11 cellular contexts compared by ENCODE assay signal in genomic region chr19:3981736-3982681, GRCh38. TPM values are rescaled to one million over a fixed set of nuclear protein-coding genes. Genes with fewer than 3 reads are reported as not detected.
A peak's percentile ranks its signal among the peaks of the same experiment; 100 is the strongest.
DNase-seq lines count a peak whose midpoint lies in the region; ATAC-seq, FAIRE-seq and TF ChIP-seq lines count a peak whose summit lies in the region.
"Had no signal": no experiment of that assay in that cellular context is flagged by ENCODE, and none has a peak within 500 bp of the region (broad histone marks: within the 10 kb centered on the region; RNA-seq: fewer than 3 reads in every experiment).

No MANE protein-coding gene starts in this region.

- TF ChIP-seq RAD21 in IMR-90 (IDR thresholded peaks at IDR 0.05; ENCODE audit: low read length) = no peak
- TF ChIP-seq RAD21 in GM12878 (IDR thresholded peaks at IDR 0.05; ENCODE audit: insufficient read depth, low read depth, low read length) = no peak

- H2BK20ac ChIP-seq in IMR-90 (ENCODE audit: low read depth, low read length) = no peak overlapping the region

- TF ChIP-seq CTCF in CD4-positive, alpha-beta T cell (IDR thresholded peaks at IDR 0.05) = no peak
- no peak for TF ChIP-seq CTCF in IMR-90 (conservative IDR thresholded peaks at IDR 0.05; ENCODE audit: low read depth, low read length)
- TF ChIP-seq CTCF in GM12878 (IDR thresholded peaks at IDR 0.05 in 2 of 3, conservative IDR thresholded peaks at IDR 0.05 in 1 of 3; ENCODE audit: control insufficient read depth in 2 of 3, extremely low read depth in 1 of 3, insufficient read depth in 1 of 3, low read depth in 3 of 3, low read length in 3 of 3) = no peak
- TF ChIP-seq CTCF in neural crest cell (conservative IDR thresholded peaks at IDR 0.05) = no peak

- H3K9me3 ChIP-seq in CD4-positive, alpha-beta T cell (ENCODE audit: control insufficient read depth, low read length) = no peaks in the 10 kb centered on the region
- H3K9me3 ChIP-seq in IMR-90 (ENCODE audit: control insufficient read depth, insufficient read depth, low read length) = no peaks in the 10 kb centered on the region
- H3K9me3 ChIP-seq in GM12878 (replicated peaks; ENCODE audit: control insufficient read depth, insufficient read depth, low read length) = no peaks in the 10 kb centered on the region

- H3K23ac ChIP-seq in IMR-90 (ENCODE audit: low read depth, low read length) = no peak overlapping the region

- no TSS peak for BruUV-seq in IMR-90 (replicated peaks; lab: Mats Ljungman, UMichigan)
- BruUV-seq in GM12878 (replicated peaks; lab: Mats Ljungman, UMichigan) = no TSS peak

- H3K27ac Mint-ChIP-seq in CD4-positive, alpha-beta T cell = peak overlapping the region; percentile 91
- peak overlapping the region; percentile 35 for H3K27ac Mint-ChIP-seq in neural crest cell (ENCODE audit: unreplicated experiment)

- H3K4me2 ChIP-seq in IMR-90 (ENCODE audit: low read depth, low read length) = no peak overlapping the region
- H3K4me2 ChIP-seq in GM12878 (ENCODE audit: control insufficient read depth, insufficient read depth) = peak overlapping the region; percentile 89

- peaks cover 75% of the 10 kb centered on the region for H3K79me2 ChIP-seq in GM12878 (ENCODE audit: control insufficient read depth, insufficient read depth, low read length)

- in situ Hi-C loops in IMR-90 (cut with MboI; ENCODE audit: low sequenced_read_pairs) = no loop called here
- in situ Hi-C loops in GM12878 (cut with MboI) = no loop called here

- H3K79me1 ChIP-seq in IMR-90 (ENCODE audit: low read depth in 1 of 2, low read length in 2 of 2) = peaks cover 9 to 80% of the 10 kb centered on the region in 2 experiments

- peak overlapping the region; percentile 5 for H2AK9ac ChIP-seq in IMR-90 (replicated peaks; ENCODE audit: low read depth, low read length, poor library complexity)

- peaks cover 71% of the 10 kb centered on the region for H3K36me3 ChIP-seq in IMR-90 (ENCODE audit: control insufficient read depth, insufficient read depth, low read length)
- H3K36me3 ChIP-seq in GM12878 (ENCODE audit: control insufficient read depth in 2 of 2, insufficient read depth in 2 of 2, low read length in 1 of 2) = peaks cover 49 to 65% of the 10 kb centered on the region in 2 experiments

- H3K56ac ChIP-seq in IMR-90 (ENCODE audit: extremely low read depth, insufficient read depth, low read length) = no peak overlapping the region

- TF ChIP-seq POLR2A in IMR-90 (IDR thresholded peaks at IDR 0.05; ENCODE audit: low read depth, low read length) (no peak), GM12878 (IDR thresholded peaks at IDR 0.05; ENCODE audit: low read depth, low read length) (peak; percentile 72)

- no peak overlapping the region for H3K4ac ChIP-seq in IMR-90 (ENCODE audit: low read depth, low read length)

- no peaks in the 10 kb centered on the region for H3K9me3 Mint-ChIP-seq in CD4-positive, alpha-beta T cell
- H3K9me3 Mint-ChIP-seq in neural crest cell = no peaks in the 10 kb centered on the region

- H2BK5ac ChIP-seq in IMR-90 (ENCODE audit: low read depth, low read length, poor library complexity, severe bottlenecking) = no peak overlapping the region

- TF ChIP-seq EP300 in GM12878 (IDR thresholded peaks at IDR 0.05; ENCODE audit: borderline replicate concordance in 1 of 2, control insufficient read depth in 1 of 2, low read depth in 2 of 2, low read length in 2 of 2) = no peak

- no peaks in the 10 kb centered on the region for H3K27me3 ChIP-seq in CD4-positive, alpha-beta T cell (ENCODE audit: control insufficient read depth, insufficient read depth, low read length)
- H3K27me3 ChIP-seq in IMR-90 (ENCODE audit: control insufficient read depth, insufficient read depth, low read length) = no peaks in the 10 kb centered on the region
- no peaks in the 10 kb centered on the region for H3K27me3 ChIP-seq in GM12878 (replicated peaks in 1 of 2; ENCODE audit: control insufficient read depth in 2 of 2, insufficient read depth in 2 of 2, low read length in 1 of 2)

- no peak overlapping the region for H3K14ac ChIP-seq in IMR-90 (replicated peaks; ENCODE audit: low read depth, low read length)

- H3K27me3 Mint-ChIP-seq in CD4-positive, alpha-beta T cell = no peaks in the 10 kb centered on the region
- peaks cover 29% of the 10 kb centered on the region for H3K27me3 Mint-ChIP-seq in neural crest cell (ENCODE audit: low read depth)

- H2AK5ac ChIP-seq in IMR-90 (ENCODE audit: low read depth, low read length) = no peak overlapping the region

- peaks cover 82% of the 10 kb centered on the region for H4K20me1 ChIP-seq in IMR-90 (ENCODE audit: insufficient read depth, low read length)
- peaks cover 48% of the 10 kb centered on the region for H4K20me1 ChIP-seq in GM12878 (ENCODE audit: control insufficient read depth, insufficient read depth)

- ATAC-seq in CD4-positive, alpha-beta T cell (ENCODE audit: poor library complexity) = no peak
- no peak for ATAC-seq in IMR-90 (ENCODE audit: low read depth)
- no peak for ATAC-seq in GM12878
- ATAC-seq in left ventricle myocardium superior = no peak

- CTCF ChIA-PET in CD4-positive, alpha-beta T cell (lab: Charles Lee) = no interaction called here
- CTCF ChIA-PET in IMR-90 (lab: Yijun Ruan, JAX) = no interaction called here
- CTCF ChIA-PET in GM12878 (lab: Yijun Ruan, JAX) = interaction anchor here (1.7 kb wide), 1 partner anchor 11 kb away, joined by 3 read pairs; the partner anchor contains the start of gene DAPK3

- H3K4me1 ChIP-seq in IMR-90 (ENCODE audit: control insufficient read depth, insufficient read depth, low read length) = peaks cover 13% of the 10 kb centered on the region
- peaks cover 10% of the 10 kb centered on the region for H3K4me1 ChIP-seq in GM12878 (ENCODE audit: control insufficient read depth, insufficient read depth, low read length)

- DNase-seq in CD4-positive, alpha-beta T cell = no peak
- DNase-seq in IMR-90 = no peak
- no peak for DNase-seq in GM12878 (ENCODE audit: low read depth, low spot score)
- no peak for DNase-seq in neural crest cell (ENCODE audit: low read depth, low spot score)
- no peak for DNase-seq in foreskin melanocyte
- no peak for DNase-seq in Ammon's horn (ENCODE audit: low spot score)
- DNase-seq in left ventricle myocardium superior = no peak
- DNase-seq in NCI-H1930 (lab: John Stamatoyannopoulos, UW) = no peak
- DNase-seq: KG1, NCI-H82 had no signal

- H4K8ac ChIP-seq in IMR-90 (ENCODE audit: low read depth in 2 of 2, low read length in 2 of 2) = no peak overlapping the region

- intact Hi-C loops in CD4-positive, alpha-beta T cell (cut with DNase I, micrococcal nuclease) = loop anchor here in 1 of 2 experiments (10.0 kb wide), 1 partner anchor 123 kb away; no protein-coding TSS in a partner anchor
- intact Hi-C loops in IMR-90 (cut with micrococcal nuclease) = no loop called here
- intact Hi-C loops in GM12878 (cut with micrococcal nuclease; ENCODE audit: unreplicated experiment) = no loop called here
- intact Hi-C loops in left ventricle myocardium superior (cut with micrococcal nuclease) = no loop called here

- H2BK15ac ChIP-seq in IMR-90 (ENCODE audit: low read depth, low read length) = no peak overlapping the region

- POLR2A ChIA-PET in CD4-positive, alpha-beta T cell (lab: Charles Lee) = interaction anchor here (0.5 to 4.9 kb wide), 2 partner anchors 12 to 157 kb away, joined by 4 to 72 read pairs; partner anchors contain the start of gene DAPK3
- POLR2A ChIA-PET in IMR-90 (lab: Charles Lee; ENCODE audit: unreplicated experiment) (no interaction called here), GM12878 (lab: Charles Lee) (interaction anchor here (1.9 kb wide), 1 partner anchor 11 kb away, joined by 8 read pairs; the partner anchor contains the start of gene DAPK3)

- H3K4me3 ChIP-seq in IMR-90 (ENCODE audit: insufficient read depth, low read depth, low read length) (no peak overlapping the region), GM12878 (peak overlapping the region; percentile 97)

- H3K18ac ChIP-seq in IMR-90 (ENCODE audit: low read depth, low read length) = no peak overlapping the region

- H2BK120ac ChIP-seq in IMR-90 (ENCODE audit: low read depth, low read length) = no peak overlapping the region

- no peak overlapping the region for H3K27ac ChIP-seq in CD4-positive, alpha-beta T cell (ENCODE audit: low read depth, low read length)
- H3K27ac ChIP-seq in IMR-90 (ENCODE audit: insufficient read depth, low read length) = no peak overlapping the region; the same call in 1 of the 2 replicates
- no peak overlapping the region for H3K27ac ChIP-seq in GM12878 (ENCODE audit: control insufficient read depth, insufficient read depth)

- FAIRE-seq in GM12878 (lab: Jason Lieb, UNC) = no peak
- FAIRE-seq: TTC549 had no signal

- RAD21 ChIA-PET in GM12878 (lab: Charles Lee; ENCODE audit: unreplicated experiment) = no interaction called here

- H3K9ac ChIP-seq in IMR-90 (ENCODE audit: low read depth, low read length) (no peak overlapping the region), GM12878 (ENCODE audit: control insufficient read depth, insufficient read depth, low read length) (peak overlapping the region; percentile 17; the same call in 1 of the 2 replicates)

- dilution Hi-C loops in IMR-90 (cut with HindIII; ENCODE audit: low sequenced_read_pairs, unreplicated experiment) = no loop called here

- SMC1A ChIA-PET in GM12878 (lab: Charles Lee; ENCODE audit: uncharacterized antibody, unreplicated experiment) = no interaction called here

- H3K4me1 Mint-ChIP-seq in CD4-positive, alpha-beta T cell (ENCODE audit: low read depth) = peaks cover 47% of the 10 kb centered on the region
- H3K4me1 Mint-ChIP-seq in neural crest cell = peaks cover 41% of the 10 kb centered on the region

- H3K4me3 Mint-ChIP-seq in CD4-positive, alpha-beta T cell = peak overlapping the region; percentile 97
- H3K4me3 Mint-ChIP-seq in neural crest cell = peak overlapping the region; percentile 99

- H3K36me3 Mint-ChIP-seq in CD4-positive, alpha-beta T cell (ENCODE audit: low read depth) = peaks cover 88% of the 10 kb centered on the region
- H3K36me3 Mint-ChIP-seq in neural crest cell (ENCODE audit: low read depth) = peaks cover 35% of the 10 kb centered on the region

- 86% methylated on average over 24 of the region's 39 CpGs; no CpG with 5 or more reads in 1 of the 2 experiments for WGBS in IMR-90 (ENCODE audit: extremely low coverage in 2 of 2, insufficient read length in 1 of 2), 2 experiments
- WGBS in GM12878 (ENCODE audit: insufficient coverage, insufficient replicate concordance, low lambda C conversion rate, missing lambda C conversion rate) = 93% methylated on average over 38 of the region's 39 CpGs

- no peak overlapping the region for H4K91ac ChIP-seq in IMR-90 (ENCODE audit: insufficient read depth, low read depth, low read length)

- peaks cover 14% of the 10 kb centered on the region; the same call in 1 of the 2 replicates for H3K9me1 ChIP-seq in IMR-90 (ENCODE audit: insufficient read depth, low read length)

- peak overlapping the region; percentile 19 for H2AFZ ChIP-seq in IMR-90 (replicated peaks; ENCODE audit: low read length, poor library complexity)
- no peak overlapping the region for H2AFZ ChIP-seq in GM12878 (ENCODE audit: control insufficient read depth, low read depth, low read length)

- H4K5ac ChIP-seq in IMR-90 (ENCODE audit: low read depth, low read length) = no peak overlapping the region

RNA-seq across cellular contexts. Expression of gene EEF2, which starts 3.3 kb away (rescaled TPM):
- 1,000 to 10,000 TPM; 2,756 to 2,866 TPM for total RNA-seq in CD4-positive, alpha-beta T cell
- total RNA-seq in IMR-90 (2012; rRNA removed) = 1,727 and 2,161 TPM in 2 replicates
- polyA plus RNA-seq in IMR-90 (2012; rRNA removed) = 1,505 and 1,547 TPM in 2 replicates
- 957 and 2,460 TPM in 2 replicates for polyA plus RNA-seq in IMR-90 (2012; cell fraction: cytosol; rRNA removed)
- 805 and 1,780 TPM in 2 replicates for polyA plus RNA-seq in IMR-90 (2012; cell fraction: nucleus; rRNA removed; ENCODE audit: low replicate concordance)
- total RNA-seq in GM12878 (2013; cell fraction: nucleolus; rRNA removed) = 428 and 477 TPM in 2 replicates
- 2,013 and 2,296 TPM in 2 replicates for total RNA-seq in GM12878 (2014; rRNA removed)
- 1,954 and 2,053 TPM in 2 replicates for total RNA-seq in GM12878 (2014; rRNA removed; fragmentation: Illumina TruSeq; extraction: Trizol)
- total RNA-seq in GM12878 (2021) = 3,487 and 3,491 TPM in 2 replicates
- 2,021 TPM for polyA plus RNA-seq in GM12878 (2011; ENCODE audit: low read depth)
- 1,026 and 1,259 TPM in 2 replicates for polyA plus RNA-seq in GM12878 (2011; rRNA removed)
- polyA plus RNA-seq in GM12878 (2011; cell fraction: cytosol; rRNA removed) = 1,261 and 1,791 TPM in 2 replicates
- polyA plus RNA-seq in GM12878 (2011; cell fraction: nucleus; rRNA removed) = 851 and 1,120 TPM in 2 replicates
- polyA plus RNA-seq in GM12878 (2012) = 2,531 and 6,101 TPM in 2 replicates
- polyA plus RNA-seq in GM12878 (2014; fragmentation: Illumina TruSeq; extraction: Trizol) = 1,630 and 2,440 TPM in 2 replicates
- 100 to 1,000 TPM; 513 to 937 TPM for polyA plus RNA-seq in GM12878 (2014; fragmentation: Nextera tagmentation; extraction: Ambion mirVana)
- polyA plus RNA-seq in GM12878 (2014; rRNA removed) = 1,584 and 1,859 TPM in 2 replicates
- 100 to 1,000 TPM; 280 to 285 TPM for polyA plus RNA-seq in GM12878 (2016; fragmentation: Nextera tagmentation; extraction: Ambion mirVana)
- 1,004 and 2,355 TPM in 2 replicates for polyA minus RNA-seq in GM12878 (2011; rRNA and poly(A)+ RNA removed)
- 1,141 and 1,143 TPM in 2 replicates for polyA minus RNA-seq in GM12878 (2011; cell fraction: cytosol; rRNA and poly(A)+ RNA removed)
- 341 and 536 TPM in 2 replicates for polyA minus RNA-seq in GM12878 (2011; cell fraction: nucleus; rRNA and poly(A)+ RNA removed)
- 2,663 and 2,725 TPM in 2 replicates for total RNA-seq in neural crest cell
- total RNA-seq in left ventricle myocardium superior = 2,417 TPM

RNA-seq across cellular contexts. Expression of gene DAPK3, which starts 11.1 kb away (rescaled TPM):
- 10 to 100 TPM; 21.1 to 22.9 TPM for total RNA-seq in CD4-positive, alpha-beta T cell
- total RNA-seq in IMR-90 (2012; rRNA removed) = 128 and 145 TPM in 2 replicates
- 188 and 202 TPM in 2 replicates for polyA plus RNA-seq in IMR-90 (2012; rRNA removed)
- polyA plus RNA-seq in IMR-90 (2012; cell fraction: cytosol; rRNA removed) = 189 and 293 TPM in 2 replicates
- polyA plus RNA-seq in IMR-90 (2012; cell fraction: nucleus; rRNA removed; ENCODE audit: low replicate concordance) = 209 and 518 TPM in 2 replicates
- 40.0 and 41.8 TPM in 2 replicates for total RNA-seq in GM12878 (2013; cell fraction: nucleolus; rRNA removed)
- 35.5 and 39.3 TPM in 2 replicates for total RNA-seq in GM12878 (2014; rRNA removed)
- 12.7 and 16.5 TPM in 2 replicates for total RNA-seq in GM12878 (2014; rRNA removed; fragmentation: Illumina TruSeq; extraction: Trizol)
- total RNA-seq in GM12878 (2021) = 42.1 and 46.4 TPM in 2 replicates
- 14.4 TPM for polyA plus RNA-seq in GM12878 (2011; ENCODE audit: low read depth)
- 8.3 and 22.5 TPM in 2 replicates for polyA plus RNA-seq in GM12878 (2011; rRNA removed)
- 34.2 and 37.4 TPM in 2 replicates for polyA plus RNA-seq in GM12878 (2011; cell fraction: cytosol; rRNA removed)
- polyA plus RNA-seq in GM12878 (2011; cell fraction: nucleus; rRNA removed) = 39.1 and 56.5 TPM in 2 replicates
- 42.0 and 57.7 TPM in 2 replicates for polyA plus RNA-seq in GM12878 (2012)
- 3.8 and 17.8 TPM in 2 replicates for polyA plus RNA-seq in GM12878 (2014; fragmentation: Illumina TruSeq; extraction: Trizol)
- under 1 TPM; 0.13 to 0.53 TPM for polyA plus RNA-seq in GM12878 (2014; fragmentation: Nextera tagmentation; extraction: Ambion mirVana)
- 45.5 and 50.6 TPM in 2 replicates for polyA plus RNA-seq in GM12878 (2014; rRNA removed)
- 10 to 100 TPM; 27.2 to 35.2 TPM for polyA plus RNA-seq in GM12878 (2016; fragmentation: Nextera tagmentation; extraction: Ambion mirVana)
- polyA minus RNA-seq in GM12878 (2011; rRNA and poly(A)+ RNA removed) = 19.1 and 19.3 TPM in 2 replicates
- 11.6 and 16.3 TPM in 2 replicates for polyA minus RNA-seq in GM12878 (2011; cell fraction: cytosol; rRNA and poly(A)+ RNA removed)
- 11.6 and 17.9 TPM in 2 replicates for polyA minus RNA-seq in GM12878 (2011; cell fraction: nucleus; rRNA and poly(A)+ RNA removed)
- 61.8 and 63.1 TPM in 2 replicates for total RNA-seq in neural crest cell
- 68.5 TPM for total RNA-seq in left ventricle myocardium superior

RNA-seq across cellular contexts. Expression of gene PIAS4, which starts 25.5 kb away (rescaled TPM):
- total RNA-seq in CD4-positive, alpha-beta T cell = 10 to 100 TPM; 14.5 to 16.5 TPM
- total RNA-seq in IMR-90 (2012; rRNA removed) = 10.8 and 13.6 TPM in 2 replicates
- polyA plus RNA-seq in IMR-90 (2012; rRNA removed) = 12.1 and 16.6 TPM in 2 replicates
- polyA plus RNA-seq in IMR-90 (2012; cell fraction: cytosol; rRNA removed) = 11.9 and 21.3 TPM in 2 replicates
- polyA plus RNA-seq in IMR-90 (2012; cell fraction: nucleus; rRNA removed; ENCODE audit: low replicate concordance) = 12.0 and 20.3 TPM in 2 replicates
- 20.6 and 22.2 TPM in 2 replicates for total RNA-seq in GM12878 (2013; cell fraction: nucleolus; rRNA removed)
- total RNA-seq in GM12878 (2014; rRNA removed) = 17.8 and 22.0 TPM in 2 replicates
- 5.7 and 10.6 TPM in 2 replicates for total RNA-seq in GM12878 (2014; rRNA removed; fragmentation: Illumina TruSeq; extraction: Trizol)
- 23.2 and 25.1 TPM in 2 replicates for total RNA-seq in GM12878 (2021)
- polyA plus RNA-seq in GM12878 (2011; ENCODE audit: low read depth) = 12.1 TPM
- polyA plus RNA-seq in GM12878 (2011; rRNA removed) = 2.7 and 7.7 TPM in 2 replicates
- 11.0 and 13.0 TPM in 2 replicates for polyA plus RNA-seq in GM12878 (2011; cell fraction: cytosol; rRNA removed)
- 16.1 and 32.0 TPM in 2 replicates for polyA plus RNA-seq in GM12878 (2011; cell fraction: nucleus; rRNA removed)
- 15.2 and 24.4 TPM in 2 replicates for polyA plus RNA-seq in GM12878 (2012)
- 5.4 and 9.6 TPM in 2 replicates for polyA plus RNA-seq in GM12878 (2014; fragmentation: Illumina TruSeq; extraction: Trizol)
- under 1 TPM; 0.13 to 0.40 TPM for polyA plus RNA-seq in GM12878 (2014; fragmentation: Nextera tagmentation; extraction: Ambion mirVana)
- polyA plus RNA-seq in GM12878 (2014; rRNA removed) = 17.9 and 23.1 TPM in 2 replicates
- 10 to 100 TPM; 12.0 to 13.5 TPM for polyA plus RNA-seq in GM12878 (2016; fragmentation: Nextera tagmentation; extraction: Ambion mirVana)
- polyA minus RNA-seq in GM12878 (2011; rRNA and poly(A)+ RNA removed) = 4.2 and 14.1 TPM in 2 replicates
- 4.5 and 4.8 TPM in 2 replicates for polyA minus RNA-seq in GM12878 (2011; cell fraction: cytosol; rRNA and poly(A)+ RNA removed)
- 14.3 and 19.8 TPM in 2 replicates for polyA minus RNA-seq in GM12878 (2011; cell fraction: nucleus; rRNA and poly(A)+ RNA removed)
- total RNA-seq in neural crest cell = 49.6 and 58.8 TPM in 2 replicates
- 19.8 TPM for total RNA-seq in left ventricle myocardium superior

RNA-seq across cellular contexts. Expression of gene NMRK2, which starts 49.1 kb away (rescaled TPM):
- not detected for total RNA-seq in CD4-positive, alpha-beta T cell
- total RNA-seq in IMR-90 (2012; rRNA removed) (not detected in 2 replicates), GM12878 (2014; rRNA removed) (not detected in 2 replicates), GM12878 (2014; rRNA removed; fragmentation: Illumina TruSeq; extraction: Trizol) (not detected in 2 replicates), GM12878 (2021) (not detected in 2 replicates), neural crest cell (not detected in 2 replicates), left ventricle myocardium superior (1,046 TPM)
- polyA plus RNA-seq in IMR-90 (2012; rRNA removed) (not detected in 2 replicates), GM12878 (2011; rRNA removed) (0.15 TPM in 1 of 2 replicates, not detected in the other), GM12878 (2014; fragmentation: Illumina TruSeq; extraction: Trizol) (not detected in 2 replicates), GM12878 (2014; fragmentation: Nextera tagmentation; extraction: Ambion mirVana) (not detected), GM12878 (2014; rRNA removed) (not detected in 2 replicates), GM12878 (2016; fragmentation: Nextera tagmentation; extraction: Ambion mirVana) (under 1 TPM in 1 of 2 experiments, not detected in 1; 0.14 TPM)
- polyA plus RNA-seq in IMR-90 (2012; cell fraction: cytosol; rRNA removed) = not detected in 2 replicates
- not detected in 2 replicates for polyA plus RNA-seq in IMR-90 (2012; cell fraction: nucleus; rRNA removed; ENCODE audit: low replicate concordance)
- total RNA-seq in GM12878 (2013; cell fraction: nucleolus; rRNA removed) = not detected in 2 replicates
- polyA plus RNA-seq in GM12878 (2011; ENCODE audit: low read depth) = not detected
- polyA plus RNA-seq in GM12878 (2011; cell fraction: cytosol; rRNA removed) = 0.12 TPM in 1 of 2 replicates, not detected in the other
- 0.16 TPM in 1 of 2 replicates, not detected in the other for polyA plus RNA-seq in GM12878 (2011; cell fraction: nucleus; rRNA removed)
- 0.13 and 0.14 TPM in 2 replicates for polyA plus RNA-seq in GM12878 (2012)
- not detected in 2 replicates for polyA minus RNA-seq in GM12878 (2011; rRNA and poly(A)+ RNA removed)
- polyA minus RNA-seq in GM12878 (2011; cell fraction: cytosol; rRNA and poly(A)+ RNA removed) = not detected in 2 replicates
- polyA minus RNA-seq in GM12878 (2011; cell fraction: nucleus; rRNA and poly(A)+ RNA removed) = not detected in 2 replicates
